8 cellular contexts compared by ENCODE assay signal in genomic region chr1:180154325-180155201, GRCh38. TPM values are rescaled to one million over a fixed set of nuclear protein-coding genes. Genes with fewer than 3 reads are reported as not detected.
DNase-seq lines count a peak whose midpoint lies in the region; ATAC-seq and TF ChIP-seq lines count a peak whose summit lies in the region.

QSOX1 (plus strand) TSS chr1:180154869; CDS start chr1:180154908, 39 bp downstream.

- H3K36me3 ChIP-seq in DOHH2 (ENCODE audit: control insufficient read depth, low read length) (no peaks in the 10 kb centered on the region), KOPT-K1 (ENCODE audit: insufficient read depth, low read length) (no peaks in the 10 kb centered on the region), fibroblast of lung (ENCODE audit: control insufficient read depth, insufficient read depth, low read length) (peaks cover 2% of the 10 kb centered on the region)

- peak within 1 kb of the TSS; percentile 65 for H3K27ac ChIP-seq in DOHH2 (ENCODE audit: low read depth, low read length)
- peak within 1 kb of the TSS; percentile 84 for H3K27ac ChIP-seq in KOPT-K1 (ENCODE audit: low read depth, low read length, poor library complexity, severe bottlenecking)
- H3K27ac ChIP-seq in RWPE1: peak within 1 kb of the TSS; percentile 84
- H3K27ac ChIP-seq in fibroblast of lung (ENCODE audit: insufficient read depth, low read length): peak within 1 kb of the TSS; percentile 94

- DNase-seq in RWPE1 (ENCODE audit: low spot score) (peak; percentile 97), fibroblast of lung (ENCODE audit: low read depth in 2 of 2) (peak; percentile 85 to 88)
- peak; percentile 81 to 93 (median 86) for DNase-seq in naive thymus-derived CD8-positive, alpha-beta T cell
- DNase-seq in stimulated activated naive CD4-positive, alpha-beta T cell (lab: John Stamatoyannopoulos, UW): peak; percentile 83 to 91 (median 88)

- no peaks in the 10 kb centered on the region for H3K9me3 Mint-ChIP-seq in activated T-helper 17 cell treated with anti-CD3 and anti-CD28 coated beads, Interleukin-2, amount 50 U/mL, for 72 hours
- H3K9me3 Mint-ChIP-seq in naive thymus-derived CD8-positive, alpha-beta T cell: no peaks in the 10 kb centered on the region

- H3K27ac Mint-ChIP-seq in activated T-helper 17 cell treated with anti-CD3 and anti-CD28 coated beads, Interleukin-2, amount 50 U/mL, for 72 hours: peak within 1 kb of the TSS; percentile 89
- H3K27ac Mint-ChIP-seq in naive thymus-derived CD8-positive, alpha-beta T cell: peak within 1 kb of the TSS; percentile 77 to 96 (median 93)

- peaks cover 35% of the 10 kb centered on the region for H3K4me1 Mint-ChIP-seq in activated T-helper 17 cell treated with anti-CD3 and anti-CD28 coated beads, Interleukin-2, amount 50 U/mL, for 72 hours
- peaks cover 26 to 48% (median 38%) of the 10 kb centered on the region in 4 donors for H3K4me1 Mint-ChIP-seq in naive thymus-derived CD8-positive, alpha-beta T cell

- no peaks in the 10 kb centered on the region for H3K27me3 Mint-ChIP-seq in activated T-helper 17 cell treated with anti-CD3 and anti-CD28 coated beads, Interleukin-2, amount 50 U/mL, for 72 hours
- no peaks in the 10 kb centered on the region for H3K27me3 Mint-ChIP-seq in naive thymus-derived CD8-positive, alpha-beta T cell

- H4K20me1 ChIP-seq in DOHH2 (ENCODE audit: control insufficient read depth, insufficient read depth, low read depth, low read length) (no peaks in the 10 kb centered on the region), fibroblast of lung (ENCODE audit: control insufficient read depth, extremely low read depth, insufficient read depth, low read length) (peaks cover 2% of the 10 kb centered on the region)

- H3K79me2 ChIP-seq in DOHH2 (ENCODE audit: control insufficient read depth, low read length) (peaks cover 18% of the 10 kb centered on the region), fibroblast of lung (ENCODE audit: control insufficient read depth, insufficient read depth, low read length) (peaks cover 48% of the 10 kb centered on the region)

- H3K4me2 ChIP-seq in DOHH2 (ENCODE audit: low read length): peak within 1 kb of the TSS; percentile 84
- H3K4me2 ChIP-seq in fibroblast of lung (ENCODE audit: extremely low read depth, insufficient read depth, low read length): peak within 1 kb of the TSS; percentile 99

- H3K4me1 ChIP-seq in DOHH2 (ENCODE audit: control insufficient read depth, low read length): peaks cover 26% of the 10 kb centered on the region
- peaks cover 29% of the 10 kb centered on the region for H3K4me1 ChIP-seq in fibroblast of lung (ENCODE audit: control insufficient read depth, extremely low read depth, insufficient read depth, low read length)

- TF ChIP-seq CTCF in DOHH2 (IDR thresholded peaks at IDR 0.05; ENCODE audit: low read depth, low read length, poor library complexity, severe bottlenecking) (no peak), RWPE1 (conservative IDR thresholded peaks at IDR 0.05; ENCODE audit: low read depth) (no peak), fibroblast of lung (conservative IDR thresholded peaks at IDR 0.05 in 1 of 2, IDR thresholded peaks at IDR 0.05 in 1 of 2; ENCODE audit: low read depth in 1 of 2, low read length in 2 of 2) (no peak)

- H3K9me2 ChIP-seq in DOHH2 (replicated peaks; ENCODE audit: control insufficient read depth, low read length): no peaks in the 10 kb centered on the region

- peaks cover 14% of the 10 kb centered on the region for H3K36me3 Mint-ChIP-seq in activated T-helper 17 cell treated with anti-CD3 and anti-CD28 coated beads, Interleukin-2, amount 50 U/mL, for 72 hours (ENCODE audit: low read depth)
- H3K36me3 Mint-ChIP-seq in naive thymus-derived CD8-positive, alpha-beta T cell: no peaks in the 10 kb centered on the region

- peak within 1 kb of the TSS; percentile 93 for H3K9ac ChIP-seq in fibroblast of lung (ENCODE audit: insufficient read depth, low read length)

- H3F3A ChIP-seq in DOHH2 (ENCODE audit: control insufficient read depth, insufficient read depth): no peaks in the 10 kb centered on the region

- H3K9me3 ChIP-seq in DOHH2 (ENCODE audit: control insufficient read depth, insufficient read depth, low read length) (no peaks in the 10 kb centered on the region), KOPT-K1 (ENCODE audit: insufficient read depth, low read length, poor library complexity, severe bottlenecking) (no peaks in the 10 kb centered on the region), fibroblast of lung (ENCODE audit: control insufficient read depth, insufficient read depth, low read depth, low read length) (no peaks in the 10 kb centered on the region)

- POLR2A ChIA-PET in RWPE1 (lab: Yijun Ruan, JAX; ENCODE audit: low non-redundant PET): interaction anchor here (0.5 to 0.6 kb wide), 4 partner anchors 13 to 64 kb away, joined by 3 to 8 read pairs (median 3); no protein-coding TSS in a partner anchor
- POLR2A ChIA-PET in naive thymus-derived CD8-positive, alpha-beta T cell (lab: Charles Lee): interaction anchor here (1.9 to 2.0 kb wide), 2 partner anchors 200 to 272 kb away, joined by 7 to 14 read pairs; partner anchors contain the start of genes CEP350 and TOR1AIP1

- CTCF ChIA-PET in RWPE1 (lab: Yijun Ruan, JAX): no interaction called here

- H3K4me3 Mint-ChIP-seq in activated T-helper 17 cell treated with anti-CD3 and anti-CD28 coated beads, Interleukin-2, amount 50 U/mL, for 72 hours: peak within 1 kb of the TSS; percentile 95
- H3K4me3 Mint-ChIP-seq in naive thymus-derived CD8-positive, alpha-beta T cell: peak within 1 kb of the TSS; percentile 90 to 95 (median 93)

- H3K4me3 ChIP-seq in DOHH2 (ENCODE audit: low read length) (peak within 1 kb of the TSS; percentile 85), fibroblast of lung (replicated peaks in 1 of 4; ENCODE audit: control extremely low read depth in 1 of 4, insufficient read depth in 1 of 4, low read depth in 3 of 4, low read length in 4 of 4) (peak within 1 kb of the TSS; percentile 93 to 99 (median 94))

- ATAC-seq in GM21786 (IDR thresholded peaks at IDR 0.05; ENCODE audit: unreplicated experiment): peak; percentile 89
- peak; percentile 94 for ATAC-seq in activated T-helper 17 cell treated with anti-CD3 and anti-CD28 coated beads, Interleukin-2, amount 50 U/mL, for 72 hours (replicated peaks)
- peak; percentile 95 to 96 for ATAC-seq in naive thymus-derived CD8-positive, alpha-beta T cell

- H3K27me3 ChIP-seq in DOHH2 (ENCODE audit: control insufficient read depth, low read length) (no peaks in the 10 kb centered on the region), fibroblast of lung (ENCODE audit: control insufficient read depth, insufficient read depth, low read length) (no peaks in the 10 kb centered on the region)

- peak within 1 kb of the TSS; percentile 38 for H2AFZ ChIP-seq in fibroblast of lung (ENCODE audit: low read length)

RNA-seq across cellular contexts. Expression of gene QSOX1, which starts in this region (rescaled TPM):
- 10 to 100 TPM; 41.6 to 46.8 TPM for total RNA-seq in activated T-helper 17 cell treated with anti-CD3 and anti-CD28 coated beads, Interleukin-2, amount 50 U/mL, for 72 hours
- 1,004 and 1,312 TPM in 2 replicates for total RNA-seq in fibroblast of lung
- polyA plus RNA-seq in fibroblast of lung: 799 and 884 TPM in 2 replicates
- 976 and 994 TPM in 2 replicates for polyA plus RNA-seq in fibroblast of lung (2012)
- polyA minus RNA-seq in fibroblast of lung (ENCODE audit: low replicate concordance): 581 and 622 TPM in 2 replicates
- 10 to 100 TPM; 19.9 to 23.1 TPM for total RNA-seq in naive thymus-derived CD8-positive, alpha-beta T cell
- 10 to 100 TPM in 1 of 3 donors, 1 to 10 TPM in 2; 8.1 to 11.4 (median 9.8) TPM for polyA plus RNA-seq in naive thymus-derived CD8-positive, alpha-beta T cell

Comparison
In these comparisons a context has a peak if more than half of its experiments do, and no peak if none do; other contexts are left out.
1. Peak in every context shown above with its lines: DNase-seq, ATAC-seq, H3K4me3 ChIP-seq and H3K27ac ChIP-seq.
2. RNA of gene QSOX1 (total RNA-seq): 1,004 to 1,312 TPM in fibroblast of lung; 41.6 to 46.8 TPM in activated T-helper 17 cell treated with anti-CD3 and anti-CD28 coated beads, Interleukin-2, amount 50 U/mL, for 72 hours and 19.9 to 23.1 TPM in naive thymus-derived CD8-positive, alpha-beta T cell; every median in the first group is over 10 times any median in the second.
3. RNA of gene QSOX1 (polyA plus RNA-seq): 799 to 994 TPM in fibroblast of lung; 8.1 to 11.4 TPM in naive thymus-derived CD8-positive, alpha-beta T cell; every median in the first group is over 10 times any median in the second.